ENCODE assay signal across 1 cellular context in the genomic region with DNA sequence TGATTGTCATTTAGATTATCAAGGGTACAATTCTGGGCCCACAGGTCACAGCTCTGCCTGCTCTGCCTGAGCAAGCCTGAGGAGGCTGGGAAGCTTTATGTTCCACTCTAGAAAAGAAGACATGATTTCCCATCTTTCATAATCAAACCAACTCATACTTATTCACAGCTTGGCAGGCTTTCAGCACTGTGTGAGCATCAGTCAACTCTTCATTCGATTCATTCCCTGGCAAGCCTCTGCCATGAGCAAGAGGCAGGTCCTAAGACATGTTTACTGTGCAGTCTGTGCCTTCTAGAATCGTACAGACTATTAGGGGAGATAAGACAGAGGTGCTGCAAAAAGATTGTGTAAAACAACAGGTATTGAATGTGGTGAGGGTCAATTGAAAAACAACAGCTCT.
TF ChIP-seq lines count a peak whose summit lies in the region.

No MANE protein-coding gene starts in this region.

TF ChIP-seq in IMR-90, 13 proteins besides CTCF, POLR2A, EP300 and RAD21:
- peak; percentile 74 for TF ChIP-seq CEBPB (IDR thresholded peaks at IDR 0.05; ENCODE audit: low read depth, low read length)
- no peak for TF ChIP-seq RCOR1 (IDR thresholded peaks at IDR 0.05; ENCODE audit: insufficient replicate concordance, low read length)
- TF ChIP-seq SMC3 (IDR thresholded peaks at IDR 0.05; ENCODE audit: low read depth, low read length) = peak; percentile 20; the same call in 1 of the 2 replicates
- no peak for TF ChIP-seq RFX5 (IDR thresholded peaks at IDR 0.05; ENCODE audit: low read depth, low read length)
